ENCODE assay signal across 19 cellular contexts in genomic region chr6:73639015-73639414, GRCh38. TPM values are rescaled to one million over a fixed set of nuclear protein-coding genes. Genes with fewer than 3 reads are reported as not detected.
DNase-seq lines count a peak whose midpoint lies in the region; ATAC-seq, FAIRE-seq and TF ChIP-seq lines count a peak whose summit lies in the region.
"Had no signal": no experiment of that assay in that cellular context is flagged by ENCODE, and none has a peak within 500 bp of the region (broad histone marks: within the 10 kb centered on the region; RNA-seq: fewer than 3 reads in every experiment).

No MANE protein-coding gene starts in this region.

- peak overlapping the region; percentile 47 for H3K27ac Mint-ChIP-seq in activated T-helper 17 cell treated with anti-CD3 and anti-CD28 coated beads, Interleukin-2, amount 50 U/mL, for 72 hours
- no peak overlapping the region for H3K27ac Mint-ChIP-seq in activated CD4-positive, alpha-beta T cell treated with anti-CD3 and anti-CD28 coated beads for 36 hours
- H3K27ac Mint-ChIP-seq: B cell; CD4-positive, alpha-beta T cell; GM23338; H9; IgD-negative memory B cell had no signal

- H3K27me3 Mint-ChIP-seq in activated T-helper 17 cell treated with anti-CD3 and anti-CD28 coated beads, Interleukin-2, amount 50 U/mL, for 72 hours: no peaks in the 10 kb centered on the region
- no peaks in the 10 kb centered on the region for H3K27me3 Mint-ChIP-seq in activated CD4-positive, alpha-beta T cell treated with anti-CD3 and anti-CD28 coated beads for 36 hours
- H3K27me3 Mint-ChIP-seq: B cell; CD4-positive, alpha-beta T cell; IgD-negative memory B cell had no signal

- 71% methylated on average over 4 of the region's 4 CpGs for WGBS in upper lobe of left lung, 2 donors

- H3K36me3 Mint-ChIP-seq in activated T-helper 17 cell treated with anti-CD3 and anti-CD28 coated beads, Interleukin-2, amount 50 U/mL, for 72 hours (ENCODE audit: low read depth): peaks cover 72% of the 10 kb centered on the region
- peaks cover 22% of the 10 kb centered on the region for H3K36me3 Mint-ChIP-seq in activated CD4-positive, alpha-beta T cell treated with anti-CD3 and anti-CD28 coated beads for 36 hours (ENCODE audit: low read depth)

- intact Hi-C loops in activated CD4-positive, alpha-beta T cell treated with anti-CD3 and anti-CD28 coated beads for 36 hours (cut with DNase I, micrococcal nuclease): no loop called here

- no peaks in the 10 kb centered on the region for H3K9me3 Mint-ChIP-seq in activated T-helper 17 cell treated with anti-CD3 and anti-CD28 coated beads, Interleukin-2, amount 50 U/mL, for 72 hours
- H3K9me3 Mint-ChIP-seq in activated CD4-positive, alpha-beta T cell treated with anti-CD3 and anti-CD28 coated beads for 36 hours (ENCODE audit: low read depth): no peaks in the 10 kb centered on the region
- H3K9me3 Mint-ChIP-seq: CD4-positive, alpha-beta T cell; GM23338; H9; IgD-negative memory B cell had no signal

- no peaks in the 10 kb centered on the region for H3K9me3 ChIP-seq in upper lobe of left lung

- peak; percentile 26 for FAIRE-seq in GM19239 (lab: Jason Lieb, UNC)
- FAIRE-seq: A204.1, G401.6, GM12891 had no signal

- H3K4me3 ChIP-seq in upper lobe of left lung: no peak overlapping the region
- H3K4me3 ChIP-seq: GM23338 had no signal

- H3K4me3 Mint-ChIP-seq in activated T-helper 17 cell treated with anti-CD3 and anti-CD28 coated beads, Interleukin-2, amount 50 U/mL, for 72 hours: no peak overlapping the region
- no peak overlapping the region for H3K4me3 Mint-ChIP-seq in activated CD4-positive, alpha-beta T cell treated with anti-CD3 and anti-CD28 coated beads for 36 hours
- H3K4me3 Mint-ChIP-seq: B cell; CD4-positive, alpha-beta T cell; GM23338; H9; IgD-negative memory B cell had no signal

- no peak for ATAC-seq in activated T-helper 17 cell treated with anti-CD3 and anti-CD28 coated beads, Interleukin-2, amount 50 U/mL, for 72 hours (replicated peaks)
- ATAC-seq in omental fat pad (ENCODE audit: low FRiP score): peak; percentile 52
- ATAC-seq in activated CD4-positive, alpha-beta T cell treated with anti-CD3 and anti-CD28 coated beads for 36 hours: no peak
- no peak for ATAC-seq in upper lobe of left lung (ENCODE audit: low FRiP score in 2 of 2)
- ATAC-seq in GM18520 (IDR thresholded peaks at IDR 0.05; ENCODE audit: unreplicated experiment): no peak
- ATAC-seq: GM23338 had no signal

- H3K27ac ChIP-seq in upper lobe of left lung: no peak overlapping the region

- TF ChIP-seq EP300 in upper lobe of left lung (IDR thresholded peaks at IDR 0.05): no peak

- H3K4me1 ChIP-seq in upper lobe of left lung: peaks cover 0 to 3% (median 1%) of the 10 kb centered on the region in 4 donors

- peaks cover 6% of the 10 kb centered on the region for H3K4me1 Mint-ChIP-seq in activated T-helper 17 cell treated with anti-CD3 and anti-CD28 coated beads, Interleukin-2, amount 50 U/mL, for 72 hours
- H3K4me1 Mint-ChIP-seq in activated CD4-positive, alpha-beta T cell treated with anti-CD3 and anti-CD28 coated beads for 36 hours: no peaks in the 10 kb centered on the region
- H3K4me1 Mint-ChIP-seq: B cell, GM23338, H9, IgD-negative memory B cell had no signal

- peaks cover 0 to 45% (median 20%) of the 10 kb centered on the region in 4 donors for H3K36me3 ChIP-seq in upper lobe of left lung

- CTCF ChIA-PET in activated CD4-positive, alpha-beta T cell treated with anti-CD3 and anti-CD28 coated beads for 36 hours (lab: Charles Lee): interaction anchor here (0.6 to 0.9 kb wide), 2 partner anchors 13 to 23 kb away, joined by 4 read pairs; no protein-coding TSS in a partner anchor

- POLR2A ChIA-PET in activated CD4-positive, alpha-beta T cell treated with anti-CD3 and anti-CD28 coated beads for 36 hours (lab: Charles Lee): interaction anchor here (0.8 kb wide), 1 partner anchor 16 kb away, joined by 4 read pairs; no protein-coding TSS in a partner anchor

- no peak for TF ChIP-seq CTCF in omental fat pad (IDR thresholded peaks at IDR 0.05)
- TF ChIP-seq CTCF in upper lobe of left lung (IDR thresholded peaks at IDR 0.05): no peak

- no peaks in the 10 kb centered on the region for H3K27me3 ChIP-seq in upper lobe of left lung

- no peak for TF ChIP-seq POLR2A in upper lobe of left lung (IDR thresholded peaks at IDR 0.05)

- DNase-seq in GM19239 (ENCODE audit: insufficient read length, low spot score) (no peak), NCI-H226 (peak; percentile 17), omental fat pad (ENCODE audit: low spot score) (no peak), upper lobe of left lung (no peak)
- DNase-seq in activated CD4-positive, alpha-beta T cell treated with anti-CD3 and anti-CD28 coated beads for 36 hours: no peak
- DNase-seq: C1 segment of cervical spinal cord; CD4-positive, alpha-beta T cell; DMS153; DMS79 treated with DMSO at 0.1 percent for 48 hours; EL; H9 had no signal

RNA-seq across cellular contexts. Expression of gene SLC17A5, which starts 14.8 kb away (rescaled TPM):
- total RNA-seq in activated T-helper 17 cell treated with anti-CD3 and anti-CD28 coated beads, Interleukin-2, amount 50 U/mL, for 72 hours: 1 to 10 TPM; 4.8 to 6.4 TPM
- total RNA-seq in omental fat pad: 10 to 100 TPM; 18.9 to 36.5 (median 28.0) TPM
- 1 to 10 TPM; 3.2 to 4.0 TPM for total RNA-seq in activated CD4-positive, alpha-beta T cell treated with anti-CD3 and anti-CD28 coated beads for 36 hours
- total RNA-seq in upper lobe of left lung: 10 to 100 TPM; 13.0 to 32.5 (median 22.3) TPM

RNA-seq across cellular contexts. Expression of gene CD109, which starts 57.0 kb away (rescaled TPM):
- 10 to 100 TPM; 10.4 to 21.5 TPM for total RNA-seq in activated T-helper 17 cell treated with anti-CD3 and anti-CD28 coated beads, Interleukin-2, amount 50 U/mL, for 72 hours
- total RNA-seq in omental fat pad (10 to 100 TPM; 13.4 to 29.3 (median 20.2) TPM), upper lobe of left lung (10 to 100 TPM in 5 of 6 donors, 1 to 10 TPM in 1; 4.2 to 25.5 (median 21.3) TPM)
- 10 to 100 TPM; 13.2 to 15.8 TPM for total RNA-seq in activated CD4-positive, alpha-beta T cell treated with anti-CD3 and anti-CD28 coated beads for 36 hours
